ENCODE assay signal across 8 cellular contexts in genomic region chr10:36283827-36284226, GRCh38.
"Had no signal": no experiment of that assay in that cellular context is flagged by ENCODE, and none has a peak within 500 bp of the region (broad histone marks: within the 10 kb centered on the region; RNA-seq: fewer than 3 reads in every experiment).

No MANE protein-coding gene starts in this region.

- H3K9ac ChIP-seq: GM23248 had no signal

- H2AFZ ChIP-seq: GM23248 had no signal

- H3K4me1 ChIP-seq: HAP-1 had no signal

- FAIRE-seq: HepG2 had no signal

- H3K27ac ChIP-seq: GM23248, HL-60 had no signal

- H3K36me3 ChIP-seq: HAP-1 had no signal

- H3K4me3 ChIP-seq: GM23248, HAP-1 had no signal

- DNase-seq: GM23248, GOT3, H7, KBM-7 had no signal

- ATAC-seq: HCT116, HepG2 had no signal
